In genomic region chr1:42259739-42260064, GRCh38 we compare ENCODE assay signal across 12 cellular contexts.
DNase-seq lines count a peak whose midpoint lies in the region; ATAC-seq, FAIRE-seq and TF ChIP-seq lines count a peak whose summit lies in the region.
"Had no signal": no experiment of that assay in that cellular context is flagged by ENCODE, and none has a peak within 500 bp of the region (broad histone marks: within the 10 kb centered on the region; RNA-seq: fewer than 3 reads in every experiment).

No MANE protein-coding gene starts in this region.

- H3K36me3 ChIP-seq in mesenchymal stem cell (ENCODE audit: control insufficient read depth in 1 of 2, insufficient read depth in 2 of 2, low read depth in 1 of 2, low read length in 2 of 2) (peaks cover 3 to 29% of the 10 kb centered on the region in 2 experiments), uterus (no peaks in the 10 kb centered on the region), ascending aorta (peaks cover 0 to 8% of the 10 kb centered on the region in 2 donors)

- peak overlapping the region in 1 of 2 experiments; percentile 22 for H3K4me3 ChIP-seq in mesenchymal stem cell (ENCODE audit: insufficient read depth in 1 of 2, low read depth in 1 of 2, low read length in 2 of 2)
- H3K4me3 ChIP-seq in uterus, result no peak overlapping the region
- no peak overlapping the region for H3K4me3 ChIP-seq in ascending aorta
- H3K4me3 ChIP-seq: heart right ventricle had no signal

- no peak for TF ChIP-seq POLR2A in uterus (IDR thresholded peaks at IDR 0.05)

- H3K14ac ChIP-seq in mesenchymal stem cell (ENCODE audit: low read length in 2 of 2), result no peak overlapping the region

- no peak overlapping the region for H3K4me2 ChIP-seq in mesenchymal stem cell (ENCODE audit: low read length, poor library complexity, severe bottlenecking)

- peak overlapping the region; percentile 82 for H3K27ac ChIP-seq in angular gyrus (ENCODE audit: low read depth, low read length)
- H3K27ac ChIP-seq in mesenchymal stem cell (ENCODE audit: low read length, poor library complexity, severe bottlenecking), result no peak overlapping the region
- H3K27ac ChIP-seq in uterus, result peak overlapping the region in 1 of 2 donors; percentile 1
- H3K27ac ChIP-seq in ascending aorta, result no peak overlapping the region

- H3K9me3 ChIP-seq in mesenchymal stem cell (ENCODE audit: control insufficient read depth, low read length) (no peaks in the 10 kb centered on the region), uterus (no peaks in the 10 kb centered on the region), ascending aorta (no peaks in the 10 kb centered on the region)
- H3K9me3 ChIP-seq: heart right ventricle had no signal

- intact Hi-C loops in uterus (cut with DNase I; ENCODE audit: low total_unique reads), result no loop called here
- intact Hi-C loops in ascending aorta (cut with DNase I), result no loop called here

- H3K4me1 ChIP-seq in mesenchymal stem cell (ENCODE audit: control insufficient read depth, insufficient read depth, low read depth, low read length) (no peaks in the 10 kb centered on the region), uterus (no peaks in the 10 kb centered on the region), ascending aorta (peaks cover 0 to 16% of the 10 kb centered on the region in 2 donors)

- no peak overlapping the region for H2AK5ac ChIP-seq in mesenchymal stem cell (ENCODE audit: low read length, severe bottlenecking)

- DNase-seq in A172 (ENCODE audit: low spot score) (peak; percentile 1), mesenchymal stem cell (peak; percentile 56), urothelium cell line (ENCODE audit: low spot score) (no peak), uterus (no peak), ascending aorta (ENCODE audit: low spot score in 2 of 2) (no peak)
- DNase-seq: activated CD8-positive, alpha-beta T cell treated with anti-CD3 and anti-CD28 coated beads for 36 hours; heart right ventricle; NCI-H1694; SHP77 treated with DMSO at 0.1 percent for 48 hours had no signal

- no peak overlapping the region for H3K18ac ChIP-seq in mesenchymal stem cell (ENCODE audit: low read depth in 1 of 2, low read length in 2 of 2)

- H3K23ac ChIP-seq in mesenchymal stem cell (ENCODE audit: low read length in 2 of 2), result no peak overlapping the region

- H3K9ac ChIP-seq in mesenchymal stem cell (ENCODE audit: low read length), result peak overlapping the region; percentile 10

- H3K27me3 ChIP-seq in mesenchymal stem cell (ENCODE audit: control insufficient read depth in 1 of 2, insufficient read depth in 1 of 2, low read length in 2 of 2) (no peaks in the 10 kb centered on the region), uterus (no peaks in the 10 kb centered on the region), ascending aorta (no peaks in the 10 kb centered on the region)
- H3K27me3 ChIP-seq: heart right ventricle had no signal

- no peak overlapping the region for H3K4ac ChIP-seq in mesenchymal stem cell (ENCODE audit: low read depth in 1 of 2, low read length in 2 of 2)

- H2BK5ac ChIP-seq in mesenchymal stem cell (ENCODE audit: low read depth, low read length, poor library complexity, severe bottlenecking), result no peak overlapping the region

- no peak overlapping the region for H4K8ac ChIP-seq in mesenchymal stem cell (ENCODE audit: low read length)

- H2BK120ac ChIP-seq in mesenchymal stem cell (ENCODE audit: low read depth, low read length), result no peak overlapping the region

- H2AFZ ChIP-seq in mesenchymal stem cell (ENCODE audit: low read depth, low read length), result no peak overlapping the region

- peaks cover 16% of the 10 kb centered on the region for H3K79me1 ChIP-seq in mesenchymal stem cell (replicated peaks; ENCODE audit: low read length, poor library complexity, severe bottlenecking)

- no peak overlapping the region for H2BK15ac ChIP-seq in mesenchymal stem cell (ENCODE audit: low read depth, poor library complexity, severe bottlenecking)

- WGBS in mesenchymal stem cell, result 33% methylated on average over 4 of the region's 4 CpGs

- ATAC-seq in HG03025 (IDR thresholded peaks at IDR 0.05; ENCODE audit: low FRiP score, unreplicated experiment) (peak; percentile 20), HG03469 (IDR thresholded peaks at IDR 0.05; ENCODE audit: unreplicated experiment) (no peak)
- ATAC-seq: activated CD8-positive, alpha-beta T cell treated with anti-CD3 and anti-CD28 coated beads for 36 hours had no signal

- no peak overlapping the region for H2BK12ac ChIP-seq in mesenchymal stem cell (ENCODE audit: low read length in 2 of 2)

- H4K91ac ChIP-seq in mesenchymal stem cell (ENCODE audit: low read length), result no peak overlapping the region

- TF ChIP-seq CTCF in uterus (IDR thresholded peaks at IDR 0.05) (no peak), ascending aorta (IDR thresholded peaks at IDR 0.05) (no peak)

- no peak for FAIRE-seq in urothelium cell line (lab: Jason Lieb, UNC)

Comparison
In these comparisons a context has a peak if more than half of its experiments do, and no peak if none do; other contexts are left out.
1. DNase-seq: peak in A172 (single experiment) and mesenchymal stem cell (single experiment); none in urothelium cell line (single experiment), uterus (0 of 2) and ascending aorta (0 of 2).